ENCODE assay signal across 8 cellular contexts in the genomic region with DNA sequence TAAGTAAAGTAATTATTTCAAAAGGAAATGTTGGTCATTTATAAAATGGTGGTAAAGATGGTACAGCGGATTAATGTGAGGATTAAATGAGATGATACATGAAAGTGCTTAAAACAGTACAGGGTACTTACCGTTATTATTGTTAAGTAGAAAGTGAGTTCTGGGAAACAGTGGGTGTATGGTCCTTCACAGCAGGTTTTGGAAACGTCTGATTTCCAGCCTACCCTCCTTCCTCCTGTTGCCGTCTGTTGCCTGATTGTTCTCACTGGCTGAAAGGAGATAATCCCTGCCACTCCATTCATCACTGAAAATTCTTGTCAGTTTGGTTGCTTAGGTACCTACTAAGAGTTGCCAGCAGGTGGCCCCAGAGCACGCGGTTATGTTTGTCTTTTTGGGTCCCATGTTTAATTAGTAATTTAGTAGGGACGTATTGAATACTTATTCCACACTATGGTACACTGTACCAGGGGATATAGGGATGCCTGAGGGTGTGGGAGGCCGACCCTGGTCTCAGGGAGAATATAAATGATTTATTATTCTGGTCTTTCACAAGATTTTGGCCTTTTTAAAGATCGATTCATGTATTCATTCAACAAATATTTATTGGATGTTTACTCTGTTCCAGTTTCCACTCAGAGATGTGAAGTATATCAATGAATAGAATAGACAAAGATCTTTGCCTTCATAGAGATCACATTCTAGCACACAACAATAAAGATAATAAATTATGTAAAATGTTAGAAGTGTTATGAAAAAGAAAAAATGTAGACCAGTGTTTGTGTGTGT. TPM values are rescaled to one million over a fixed set of nuclear protein-coding genes. Genes with fewer than 3 reads are reported as not detected.
DNase-seq lines count a peak whose midpoint lies in the region; ATAC-seq, FAIRE-seq and TF ChIP-seq lines count a peak whose summit lies in the region.

No MANE protein-coding gene starts in this region.

- peaks cover 5% of the 10 kb centered on the region for H3K27me3 Mint-ChIP-seq in brain

- peak overlapping the region in 1 of 5 experiments; percentile 56 for H3K4me3 Mint-ChIP-seq in brain

- peak; percentile 17 to 27 for TF ChIP-seq CTCF in brain (conservative IDR thresholded peaks at IDR 0.05)

- no peaks in the 10 kb centered on the region for H3K36me3 Mint-ChIP-seq in brain

- FAIRE-seq in TTC549 (lab: Jason Lieb, UNC) = peak; percentile 66

- no peak for ATAC-seq in GM18867 (IDR thresholded peaks at IDR 0.05; ENCODE audit: unreplicated experiment)

- DNase-seq in NCI-H146 (lab: John Stamatoyannopoulos, UW) = peak; percentile 36
- DNase-seq in NCI-H146 treated with DMSO at 0.1 percent for 48 hours (lab: John Stamatoyannopoulos, UW; ENCODE audit: unreplicated experiment) = no peak
- peak; percentile 65 for DNase-seq in MV-4-11 (lab: John Stamatoyannopoulos, UW)
- DNase-seq in iris pigment epithelial cell (ENCODE audit: low read depth) = peak; percentile 70
- DNase-seq in stimulated activated CD4-positive, alpha-beta T cell treated with anti-CD3 and anti-CD28 coated beads, Interleukin-12 subunit alpha, Interleukin-12 subunit beta, amount 100 ng/mL, for 48 hours (ENCODE audit: low read depth in 2 of 3, low spot score in 1 of 3) = peak; percentile 48 to 66 (median 58)

- H3K4me1 Mint-ChIP-seq in brain = no peaks in the 10 kb centered on the region

- peaks cover 0 to 11% (median 0%) of the 10 kb centered on the region in 5 experiments for H3K9me3 Mint-ChIP-seq in brain

- no peak overlapping the region for H3K27ac Mint-ChIP-seq in brain

RNA-seq across cellular contexts. Expression of a gene that starts 30.8 kb away (rescaled TPM):
- polyA plus RNA-seq in brain (ENCODE audit: insufficient read depth, low read depth, low replicate concordance) = not detected

RNA-seq across cellular contexts. Expression of a gene that starts 34.1 kb away (rescaled TPM):
- polyA plus RNA-seq in brain (ENCODE audit: insufficient read depth, low read depth, low replicate concordance) = not detected
